22 cellular contexts compared by ENCODE assay signal in the genomic region with DNA sequence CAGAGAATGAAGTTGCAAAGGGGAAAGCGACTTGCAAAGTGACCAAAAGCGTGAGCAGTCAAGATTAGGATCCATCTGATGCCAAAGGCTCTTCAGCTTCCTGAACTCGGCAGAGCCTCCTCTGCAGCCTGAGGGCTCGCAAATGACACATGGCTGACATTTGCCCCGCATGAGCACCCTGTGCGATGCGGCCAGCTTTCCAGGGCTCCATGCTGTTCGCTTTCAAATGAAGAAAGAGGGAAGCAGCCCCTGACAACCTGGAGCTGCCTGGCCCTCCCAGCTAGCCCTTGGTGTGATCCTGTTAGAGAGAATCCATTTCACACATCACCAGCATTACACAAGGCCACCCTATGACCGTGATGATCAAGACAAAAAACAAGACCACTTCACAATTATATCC. TPM values are rescaled to one million over a fixed set of nuclear protein-coding genes. Genes with fewer than 3 reads are reported as not detected.
DNase-seq lines count a peak whose midpoint lies in the region; ATAC-seq and TF ChIP-seq lines count a peak whose summit lies in the region.
"Had no signal": no experiment of that assay in that cellular context is flagged by ENCODE, and none has a peak within 500 bp of the region (broad histone marks: within the 10 kb centered on the region; RNA-seq: fewer than 3 reads in every experiment).

No MANE protein-coding gene starts in this region.

- H3K9me3 Mint-ChIP-seq in Caco-2 (ENCODE audit: unreplicated experiment) (no peaks in the 10 kb centered on the region), endodermal cell (no peaks in the 10 kb centered on the region)
- H3K9me3 Mint-ChIP-seq in CD4-positive, alpha-beta T cell = no peaks in the 10 kb centered on the region
- H3K9me3 Mint-ChIP-seq: GM23338, H9 had no signal

- H3K4me3 ChIP-seq in Caco-2 (ENCODE audit: low read depth, low read length) = no peak overlapping the region
- no peak overlapping the region for H3K4me3 ChIP-seq in endodermal cell (ENCODE audit: low read length)
- H3K4me3 ChIP-seq in neuronal stem cell (ENCODE audit: low read length in 2 of 2) = no peak overlapping the region
- H3K4me3 ChIP-seq: GM23338 had no signal

- H3K36me3 ChIP-seq in Caco-2 (ENCODE audit: control insufficient read depth, insufficient read depth, low read length) = no peaks in the 10 kb centered on the region
- no peaks in the 10 kb centered on the region for H3K36me3 ChIP-seq in endodermal cell (ENCODE audit: control insufficient read depth, insufficient read depth, low read length)
- H3K36me3 ChIP-seq in neuronal stem cell (replicated peaks in 1 of 2; ENCODE audit: control insufficient read depth in 2 of 2, insufficient read depth in 2 of 2, low read length in 2 of 2) = no peaks in the 10 kb centered on the region

- WGBS in endodermal cell (ENCODE audit: insufficient coverage in 1 of 2, insufficient read length in 1 of 2), 2 experiments = 60 to 74% methylated on average over 9 of the region's 9 CpGs
- no CpG with 5 or more reads among the region's 9 CpGs for WGBS in neuronal stem cell (ENCODE audit: extremely low coverage in 2 of 2, insufficient read length in 2 of 2, insufficient replicate concordance in 1 of 2), 2 donors

- TF ChIP-seq CTCF in Caco-2 (IDR thresholded peaks at IDR 0.05; ENCODE audit: insufficient read depth in 1 of 2, low read depth in 1 of 2, low read length in 1 of 2, severe bottlenecking in 1 of 2, unreplicated experiment in 1 of 2) = no peak
- TF ChIP-seq CTCF in endodermal cell (conservative IDR thresholded peaks at IDR 0.05) = no peak
- TF ChIP-seq CTCF in CD4-positive, alpha-beta T cell (IDR thresholded peaks at IDR 0.05) = no peak

- POLR2A ChIA-PET in Caco-2 (lab: Charles Lee) = no interaction called here
- POLR2A ChIA-PET in CD4-positive, alpha-beta T cell (lab: Charles Lee) = no interaction called here

- no peaks in the 10 kb centered on the region for H3K36me3 Mint-ChIP-seq in Caco-2 (ENCODE audit: insufficient read depth, unreplicated experiment)
- H3K36me3 Mint-ChIP-seq in endodermal cell (ENCODE audit: low read depth) = no peaks in the 10 kb centered on the region
- no peaks in the 10 kb centered on the region for H3K36me3 Mint-ChIP-seq in CD4-positive, alpha-beta T cell (ENCODE audit: low read depth)

- ATAC-seq in CD4-positive, alpha-beta T cell (ENCODE audit: poor library complexity) = no peak
- ATAC-seq in HG03521 (IDR thresholded peaks at IDR 0.05; ENCODE audit: unreplicated experiment) = no peak
- ATAC-seq: GM23338, Panc1 had no signal

- BruUV-seq in Caco-2 (replicated peaks; lab: Mats Ljungman, UMichigan) = no TSS peak

- CTCF ChIA-PET in Caco-2 (lab: Charles Lee) = no interaction called here
- CTCF ChIA-PET in CD4-positive, alpha-beta T cell (lab: Charles Lee) = no interaction called here

- H2BK120ac ChIP-seq in neuronal stem cell (ENCODE audit: low read depth, low read length) = no peak overlapping the region

- intact Hi-C loops in Caco-2 (cut with micrococcal nuclease; ENCODE audit: unreplicated experiment) = no loop called here
- intact Hi-C loops in CD4-positive, alpha-beta T cell (cut with DNase I, micrococcal nuclease) = no loop called here

- peak overlapping the region; percentile 32 for H2BK15ac ChIP-seq in neuronal stem cell (ENCODE audit: low read length)

- no peaks in the 10 kb centered on the region for H3K9me3 ChIP-seq in Caco-2
- H3K9me3 ChIP-seq in endodermal cell (ENCODE audit: control insufficient read depth, low read length) = no peaks in the 10 kb centered on the region
- no peaks in the 10 kb centered on the region for H3K9me3 ChIP-seq in neuronal stem cell (replicated peaks in 1 of 2; ENCODE audit: control insufficient read depth in 2 of 2, insufficient read depth in 1 of 2, low read depth in 1 of 2, low read length in 2 of 2)
- no peaks in the 10 kb centered on the region for H3K9me3 ChIP-seq in CD4-positive, alpha-beta T cell (ENCODE audit: control insufficient read depth, low read length)

- peak overlapping the region; percentile 27 for H2AK5ac ChIP-seq in neuronal stem cell (ENCODE audit: low read depth, low read length)

- H3K79me1 ChIP-seq in neuronal stem cell (ENCODE audit: low read depth, low read length) = no peaks in the 10 kb centered on the region

- H3K9ac ChIP-seq in endodermal cell (ENCODE audit: extremely low read depth, low read length, poor library complexity, severe bottlenecking) (no peak overlapping the region), neuronal stem cell (ENCODE audit: low read depth, low read length, poor library complexity) (no peak overlapping the region)
- H3K9ac ChIP-seq: KMS-11 had no signal

- H3K4me3 Mint-ChIP-seq in Caco-2 (ENCODE audit: unreplicated experiment) (no peak overlapping the region), endodermal cell (no peak overlapping the region)
- H3K4me3 Mint-ChIP-seq in CD4-positive, alpha-beta T cell = no peak overlapping the region
- H3K4me3 Mint-ChIP-seq: GM23338, H9 had no signal

- peak overlapping the region; percentile 11 for H3K27ac Mint-ChIP-seq in Caco-2 (ENCODE audit: unreplicated experiment)
- no peak overlapping the region for H3K27ac Mint-ChIP-seq in endodermal cell
- H3K27ac Mint-ChIP-seq in CD4-positive, alpha-beta T cell = no peak overlapping the region
- H3K27ac Mint-ChIP-seq: GM23338, H9 had no signal

- H3K14ac ChIP-seq in neuronal stem cell (ENCODE audit: low read length) = no peak overlapping the region

- H3K4me1 Mint-ChIP-seq in Caco-2 (ENCODE audit: low read depth, unreplicated experiment) (peaks cover 14% of the 10 kb centered on the region), endodermal cell (peaks cover 17% of the 10 kb centered on the region)
- no peaks in the 10 kb centered on the region for H3K4me1 Mint-ChIP-seq in CD4-positive, alpha-beta T cell (ENCODE audit: low read depth)

- no peak overlapping the region for H3K23ac ChIP-seq in neuronal stem cell (ENCODE audit: low read depth, low read length, poor library complexity)

- H4K8ac ChIP-seq in neuronal stem cell (ENCODE audit: low read depth, low read length) = no peak overlapping the region

- H3K27me3 Mint-ChIP-seq in Caco-2 (ENCODE audit: insufficient read depth, unreplicated experiment) (no peaks in the 10 kb centered on the region), endodermal cell (ENCODE audit: insufficient read depth) (peaks cover 7% of the 10 kb centered on the region)
- H3K27me3 Mint-ChIP-seq in CD4-positive, alpha-beta T cell = no peaks in the 10 kb centered on the region

- H2BK12ac ChIP-seq in neuronal stem cell (ENCODE audit: low read length) = no peak overlapping the region

- no peak overlapping the region for H3K4me2 ChIP-seq in neuronal stem cell (ENCODE audit: insufficient read depth, low read length, poor library complexity, severe bottlenecking)
- H3K4me2 ChIP-seq: GM23338, KMS-11 had no signal

- no peak overlapping the region for H3K4ac ChIP-seq in neuronal stem cell (ENCODE audit: low read length)

- peak overlapping the region; percentile 81 for H3K18ac ChIP-seq in neuronal stem cell (ENCODE audit: low read length)

- H3K4me1 ChIP-seq in Caco-2 (0 out of 2 replicates have a peak, but pooled peaks cover 3% of the 10 kb centered on the region), endodermal cell (ENCODE audit: control insufficient read depth, insufficient read depth, low read length) (no peaks in the 10 kb centered on the region), neuronal stem cell (ENCODE audit: control insufficient read depth in 2 of 2, insufficient read depth in 1 of 2, low read depth in 1 of 2, low read length in 2 of 2) (peaks cover 4 to 10% of the 10 kb centered on the region in 2 donors)

- no peak overlapping the region for H3K27ac ChIP-seq in endodermal cell (ENCODE audit: low read depth, low read length)
- no peak overlapping the region for H3K27ac ChIP-seq in neuronal stem cell (replicated peaks; ENCODE audit: low read length)
- H3K27ac ChIP-seq in CD4-positive, alpha-beta T cell (ENCODE audit: low read depth, low read length) = no peak overlapping the region
- H3K27ac ChIP-seq: KMS-11 had no signal

- H4K91ac ChIP-seq in neuronal stem cell (ENCODE audit: low read depth, low read length, poor library complexity) = peak overlapping the region; percentile 95

- no peaks in the 10 kb centered on the region for H3K27me3 ChIP-seq in Caco-2 (replicated peaks; ENCODE audit: control insufficient read depth, insufficient read depth, low read length)
- no peaks in the 10 kb centered on the region for H3K27me3 ChIP-seq in endodermal cell (ENCODE audit: control insufficient read depth, insufficient read depth, low read length, poor library complexity, severe bottlenecking)
- peaks cover 0 to 28% (median 0%) of the 10 kb centered on the region in 3 experiments for H3K27me3 ChIP-seq in neuronal stem cell (ENCODE audit: control insufficient read depth in 3 of 3, insufficient read depth in 3 of 3, low read depth in 1 of 3, low read length in 3 of 3)
- no peaks in the 10 kb centered on the region for H3K27me3 ChIP-seq in CD4-positive, alpha-beta T cell (ENCODE audit: control insufficient read depth, insufficient read depth, low read length)

- H2BK5ac ChIP-seq in neuronal stem cell (ENCODE audit: low read length) = no peak overlapping the region

- H2AFZ ChIP-seq in neuronal stem cell (ENCODE audit: low read length) = no peak overlapping the region
- H2AFZ ChIP-seq: GM23338 had no signal

- DNase-seq in Caco-2 (no peak), RPMI7951 (ENCODE audit: low read depth) (peak; percentile 85), endodermal cell (peak; percentile 48), neuronal stem cell (ENCODE audit: low spot score) (no peak), NK-92 (lab: John Stamatoyannopoulos, UW; ENCODE audit: unreplicated experiment) (no peak), NCI-H1048 (lab: John Stamatoyannopoulos, UW) (no peak)
- no peak for DNase-seq in CD4-positive, alpha-beta T cell
- DNase-seq: H9, MM.1S, NCI-H1417, NCI-H1694, NCI-H2029 treated with DMSO at 0.1 percent for 48 hours, NCI-H446 treated with DMSO at 0.1 percent for 48 hours, NCI-H526, SIG-M5 had no signal

RNA-seq across cellular contexts. Expression of gene FAM131C, which starts 20.2 kb away (rescaled TPM):
- total RNA-seq in Caco-2 (2022) (0.41 and 0.44 TPM in 2 replicates), endodermal cell (1 to 10 TPM in 1 of 2 donors, under 1 TPM in 1; 0.66 to 2.5 TPM)
- total RNA-seq in RPMI7951 (2014; rRNA removed; shearing (Covaris generic)) = 0.20 TPM in 1 of 2 replicates, not detected in the other
- 3.7 TPM for polyA plus RNA-seq in endodermal cell (2013, experiment 1 of 2)
- 2.4 TPM for polyA plus RNA-seq in endodermal cell (2013, experiment 2 of 2)
- polyA plus RNA-seq in neuronal stem cell (2013, experiment 1 of 2) = 8.9 TPM
- polyA plus RNA-seq in neuronal stem cell (2013, experiment 2 of 2) = 9.1 TPM
- total RNA-seq in CD4-positive, alpha-beta T cell = not detected
- total RNA-seq: OCI-LY7 had no signal

RNA-seq across cellular contexts. Expression of gene CLCNKB, which starts 50.0 kb away (rescaled TPM):
- total RNA-seq in Caco-2 (2022) (not detected in 2 replicates), endodermal cell (1 to 10 TPM; 3.6 to 3.7 TPM)
- not detected in 2 replicates for total RNA-seq in RPMI7951 (2014; rRNA removed; shearing (Covaris generic))
- 3.4 TPM for polyA plus RNA-seq in endodermal cell (2013, experiment 1 of 2)
- polyA plus RNA-seq in endodermal cell (2013, experiment 2 of 2) = 2.0 TPM
- 2.9 TPM for polyA plus RNA-seq in neuronal stem cell (2013, experiment 1 of 2)
- polyA plus RNA-seq in neuronal stem cell (2013, experiment 2 of 2) = 2.7 TPM
- total RNA-seq in CD4-positive, alpha-beta T cell = not detected
- total RNA-seq: A172, HT1080, OCI-LY7 had no signal

Comparison
In these comparisons a context has a peak if more than half of its experiments do, and no peak if none do; other contexts are left out.
1. DNase-seq: peak in RPMI7951 (single experiment) and endodermal cell (single experiment); none in Caco-2 (0 of 2), neuronal stem cell (single experiment), CD4-positive, alpha-beta T cell (0 of 10), NK-92 (single experiment) and NCI-H1048 (single experiment).